1 cellular context compared by ENCODE assay signal in genomic region chr21:32735524-32735923, GRCh38.
TF ChIP-seq lines count a peak whose summit lies in the region.

No MANE protein-coding gene starts in this region.

TF ChIP-seq in H1, 55 proteins besides CTCF, POLR2A, EP300 and RAD21:
- TF ChIP-seq ZNF274 (IDR thresholded peaks at IDR 0.05; ENCODE audit: borderline replicate concordance, extremely low read depth, low read length) = no peak
- no peak for TF ChIP-seq EZH2 (IDR thresholded peaks at IDR 0.05; ENCODE audit: low read depth, low read length, severe bottlenecking)
- no peak for TF ChIP-seq CREB1 (IDR thresholded peaks at IDR 0.05)
- no peak for TF ChIP-seq TAF1 (IDR thresholded peaks at IDR 0.05; ENCODE audit: low read depth, low read length)
- no peak for TF ChIP-seq ASH2L (IDR thresholded peaks at IDR 0.05; ENCODE audit: low read length)
- no peak for TF ChIP-seq CHD1 (IDR thresholded peaks at IDR 0.05; ENCODE audit: low read depth, low read length)
- TF ChIP-seq SP4 (IDR thresholded peaks at IDR 0.05; ENCODE audit: low read length) = no peak
- no peak for TF ChIP-seq TBP (IDR thresholded peaks at IDR 0.05; ENCODE audit: low read depth, low read length)
- TF ChIP-seq HDAC2 (IDR thresholded peaks at IDR 0.05; ENCODE audit: borderline replicate concordance in 1 of 2, low read depth in 2 of 2, low read length in 2 of 2) = no peak
- no peak for TF ChIP-seq SUZ12 (IDR thresholded peaks at IDR 0.05; ENCODE audit: low read length)
- no peak for TF ChIP-seq CHD2 (IDR thresholded peaks at IDR 0.05; ENCODE audit: low read length)
TF ChIP-seq in H1: peak in this region for 0.
